In genomic region chr12:50660425-50660822, GRCh38 we compare ENCODE assay signal across 19 cellular contexts.
DNase-seq lines count a peak whose midpoint lies in the region; ATAC-seq, FAIRE-seq and TF ChIP-seq lines count a peak whose summit lies in the region.
"Had no signal": no experiment of that assay in that cellular context is flagged by ENCODE, and none has a peak within 500 bp of the region (broad histone marks: within the 10 kb centered on the region; RNA-seq: fewer than 3 reads in every experiment).

No MANE protein-coding gene starts in this region.

- no peak for TF ChIP-seq CTCF in VCaP (conservative IDR thresholded peaks at IDR 0.05)
- no peak for TF ChIP-seq CTCF in fibroblast of villous mesenchyme (IDR thresholded peaks at IDR 0.05; ENCODE audit: insufficient read depth, low read depth, low read length)
- TF ChIP-seq CTCF in transverse colon (IDR thresholded peaks at IDR 0.05), result no peak
- no peak for TF ChIP-seq CTCF in HFFc6 (IDR thresholded peaks at IDR 0.05)

- H3K27me3 ChIP-seq in transverse colon, result no peaks in the 10 kb centered on the region
- H3K27me3 ChIP-seq: BE2C had no signal

- H3K9me3 ChIP-seq in transverse colon, result no peaks in the 10 kb centered on the region
- H3K9me3 ChIP-seq: BE2C had no signal

- DNase-seq in activated T-cell treated with anti-CD3 and anti-CD28 coated beads, Interleukin-2, amount 50 U/mL, for 24 hours, result no peak
- DNase-seq in activated T-cell treated with anti-CD3 and anti-CD28 coated beads for 4 hours (no peak), fibroblast of villous mesenchyme (ENCODE audit: low read depth) (peak; percentile 14), transverse colon (no peak), HFFc6 (no peak), GM12892 (ENCODE audit: insufficient read length) (no peak)
- DNase-seq: BE2C; CD4-positive, alpha-beta T cell; GM23248; NCI-H1105; PC-9; SIG-M5 had no signal

- no peak for ATAC-seq in GM18498 (IDR thresholded peaks at IDR 0.05; ENCODE audit: unreplicated experiment)
- ATAC-seq: HCT116, K562, SK-N-SH treated with all-trans-retinoic acid at 6 μM for 48 hours had no signal

- H3K27ac Mint-ChIP-seq in activated T-cell treated with anti-CD3 and anti-CD28 coated beads, Interleukin-2, amount 50 U/mL, for 24 hours, result peak overlapping the region; percentile 1
- no peak overlapping the region for H3K27ac Mint-ChIP-seq in HFFc6
- H3K27ac Mint-ChIP-seq: CD4-positive, alpha-beta T cell had no signal

- no peak for FAIRE-seq in GM12892 (lab: Jason Lieb, UNC)
- FAIRE-seq: A204.1, K562 had no signal

- no peaks in the 10 kb centered on the region for H3K9me3 Mint-ChIP-seq in activated T-cell treated with anti-CD3 and anti-CD28 coated beads, Interleukin-2, amount 50 U/mL, for 24 hours
- H3K9me3 Mint-ChIP-seq in HFFc6, result no peaks in the 10 kb centered on the region
- H3K9me3 Mint-ChIP-seq: CD4-positive, alpha-beta T cell had no signal

- TF ChIP-seq POLR2A in transverse colon (IDR thresholded peaks at IDR 0.05) (no peak), GM12892 (IDR thresholded peaks at IDR 0.05; ENCODE audit: low read depth, low read length) (no peak)

- in situ Hi-C loops in transverse colon (cut with MboI; ENCODE audit: low pct_ligation_motif_present in 1 of 4, low pct_unique_long_range_greater_than_20kb in 1 of 4, low sequenced_read_pairs in 3 of 4), result no loop called here

- H3K4me3 ChIP-seq in fibroblast of villous mesenchyme (ENCODE audit: low read depth, low read length) (no peak overlapping the region), transverse colon (no peak overlapping the region)
- H3K4me3 ChIP-seq: GM23248, K562, PC-9 had no signal

- H3K4me3 Mint-ChIP-seq in activated T-cell treated with anti-CD3 and anti-CD28 coated beads, Interleukin-2, amount 50 U/mL, for 24 hours, result no peak overlapping the region
- H3K4me3 Mint-ChIP-seq in HFFc6, result no peak overlapping the region
- H3K4me3 Mint-ChIP-seq: CD4-positive, alpha-beta T cell had no signal

- H3K36me3 ChIP-seq in transverse colon, result peaks cover 0 to 7% (median 2%) of the 10 kb centered on the region in 4 donors
- H3K36me3 ChIP-seq: BE2C had no signal

- intact Hi-C loops in transverse colon (cut with DNase I; ENCODE audit: low total_unique reads), result no loop called here

- H3K4me1 Mint-ChIP-seq in activated T-cell treated with anti-CD3 and anti-CD28 coated beads, Interleukin-2, amount 50 U/mL, for 24 hours (ENCODE audit: low read depth), result peaks cover 3% of the 10 kb centered on the region
- H3K4me1 Mint-ChIP-seq in HFFc6 (ENCODE audit: low read depth), result peaks cover 12% of the 10 kb centered on the region; the same call in 1 of the 2 replicates

- H3K36me3 Mint-ChIP-seq in activated T-cell treated with anti-CD3 and anti-CD28 coated beads, Interleukin-2, amount 50 U/mL, for 24 hours (ENCODE audit: low read depth), result peaks cover 44% of the 10 kb centered on the region
- peaks cover 5% of the 10 kb centered on the region; the same call in 1 of the 2 replicates for H3K36me3 Mint-ChIP-seq in HFFc6 (ENCODE audit: low read depth)

- H3K4me1 ChIP-seq in transverse colon, result peaks cover 0 to 25% (median 8%) of the 10 kb centered on the region in 4 donors
- H3K4me1 ChIP-seq: BE2C had no signal

- TF ChIP-seq EP300 in transverse colon (IDR thresholded peaks at IDR 0.05; ENCODE audit: low read depth), result no peak

- H3K27ac ChIP-seq in VCaP (peak overlapping the region; percentile 96), transverse colon (peak overlapping the region in 3 of 4 donors; percentile 34 to 57 (median 51))
- H3K27ac ChIP-seq: GM23248, PC-9, RWPE1 had no signal

- 63 to 70% methylated on average over 2 of the region's 2 CpGs for WGBS in transverse colon (ENCODE audit: low coverage in 1 of 2), 2 donors

- no peaks in the 10 kb centered on the region for H3K27me3 Mint-ChIP-seq in activated T-cell treated with anti-CD3 and anti-CD28 coated beads, Interleukin-2, amount 50 U/mL, for 24 hours
- H3K27me3 Mint-ChIP-seq in HFFc6 (ENCODE audit: insufficient read depth), result no peaks in the 10 kb centered on the region
- H3K27me3 Mint-ChIP-seq: CD4-positive, alpha-beta T cell had no signal
